24 cellular contexts compared by ENCODE assay signal in the genomic region with DNA sequence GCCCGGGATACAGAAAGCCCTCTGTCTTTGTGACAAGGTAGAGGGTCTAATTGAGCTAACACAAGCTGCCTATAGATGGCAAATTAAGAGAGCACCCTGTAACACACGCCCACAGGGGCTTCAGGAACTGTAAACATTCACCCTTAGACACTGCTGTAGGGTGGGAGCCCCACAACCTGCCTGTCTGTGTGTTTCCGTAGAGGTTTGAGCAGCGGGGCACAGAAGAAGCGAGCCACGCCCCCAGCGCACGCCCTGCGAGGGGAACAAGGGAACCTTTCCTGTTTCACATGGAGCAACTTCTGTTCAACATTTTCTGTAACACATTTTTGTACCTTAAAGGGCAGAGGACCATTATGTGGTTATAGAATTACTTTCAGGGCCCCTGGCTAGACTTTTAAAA.
"Had no signal": no experiment of that assay in that cellular context is flagged by ENCODE, and none has a peak within 500 bp of the region (broad histone marks: within the 10 kb centered on the region; RNA-seq: fewer than 3 reads in every experiment).

No MANE protein-coding gene starts in this region.

- H3K27me3 ChIP-seq: hepatocyte, left lung had no signal

- H3K27ac ChIP-seq: coronary artery, epithelial cell of prostate, foreskin keratinocyte, gastroesophageal sphincter, heart left ventricle, hepatocyte, left lung, lower lobe of right lung had no signal

- H3K27me3 Mint-ChIP-seq: dendritic cell treated with granulocyte-macrophage colony-stimulating factor and Interleukin-4, amounts not matched to agents 40 ng/mL and 50 ng/mL, for 4 days had no signal

- ATAC-seq: effector memory CD8-positive, alpha-beta T cell; esophagus mucosa; foreskin keratinocyte; gastroesophageal sphincter; heart left ventricle; left colon; left lung; left ventricle myocardium superior; lower lobe of right lung had no signal

- H3K4me3 Mint-ChIP-seq: dendritic cell treated with granulocyte-macrophage colony-stimulating factor and Interleukin-4, amounts not matched to agents 40 ng/mL and 50 ng/mL, for 4 days; effector memory CD8-positive, alpha-beta T cell; endodermal cell; immature natural killer cell; memory B cell had no signal

- DNase-seq: effector CD8-positive, alpha-beta T cell; effector memory CD8-positive, alpha-beta T cell; erythroblast; foreskin keratinocyte; heart left ventricle; hypothalamus; immature natural killer cell; islet precursor cell; kidney; kidney glomerular epithelial cell; left colon; left lung; left ventricle myocardium superior; lower lobe of right lung; mesendoderm; midbrain had no signal

- H3K36me3 ChIP-seq: gastroesophageal sphincter, heart left ventricle, left lung, lower lobe of right lung had no signal

- H3K4me3 ChIP-seq: coronary artery, gastroesophageal sphincter, heart left ventricle, hepatocyte, left lung, lower lobe of right lung had no signal

- H3K4me1 ChIP-seq: foreskin keratinocyte, gastroesophageal sphincter, heart left ventricle, left lung, lower lobe of right lung had no signal

- H3K27ac Mint-ChIP-seq: dendritic cell treated with granulocyte-macrophage colony-stimulating factor and Interleukin-4, amounts not matched to agents 40 ng/mL and 50 ng/mL, for 4 days; effector memory CD8-positive, alpha-beta T cell; endodermal cell; immature natural killer cell; memory B cell had no signal

- H3K4me1 Mint-ChIP-seq: endodermal cell, immature natural killer cell, memory B cell had no signal

- H3K36me3 Mint-ChIP-seq: immature natural killer cell, memory B cell had no signal
